Comparison of ENCODE assay signal across 10 cellular contexts in genomic region chr19:45069056-45069455, GRCh38. TPM values are rescaled to one million over a fixed set of nuclear protein-coding genes. Genes with fewer than 3 reads are reported as not detected.
A peak's percentile ranks its signal among the peaks of the same experiment; 100 is the strongest.
DNase-seq lines count a peak whose midpoint lies in the region; ATAC-seq and TF ChIP-seq lines count a peak whose summit lies in the region.
"Had no signal": no experiment of that assay in that cellular context is flagged by ENCODE, and none has a peak within 500 bp of the region (broad histone marks: within the 10 kb centered on the region; RNA-seq: fewer than 3 reads in every experiment).

No MANE protein-coding gene starts in this region.

- CTCF ChIA-PET in PC-3 (lab: Charles Lee), result no interaction called here

- H3K27ac ChIP-seq in PC-3 (ENCODE audit: low read length) (no peak overlapping the region), neutrophil (peak overlapping the region; percentile 11)

- TF ChIP-seq CTCF in PC-3 (conservative IDR thresholded peaks at IDR 0.05; ENCODE audit: low read depth, low read length), result no peak
- TF ChIP-seq CTCF in neutrophil (IDR thresholded peaks at IDR 0.05), result no peak

- no peak overlapping the region for H2AFZ ChIP-seq in PC-3 (ENCODE audit: low read length)

- no peaks in the 10 kb centered on the region for H3K9me2 ChIP-seq in PC-3 (replicated peaks; ENCODE audit: low read length)

- peak; percentile 66 for DNase-seq in G401 (ENCODE audit: low spot score)
- peak; percentile 24 for DNase-seq in PC-3
- peak; percentile 60 for DNase-seq in ecto neural progenitor cell (ENCODE audit: low spot score)
- DNase-seq: activated CD4-positive, alpha-beta T cell treated with anti-CD3 and anti-CD28 coated beads, Interleukin-2, amount 50 U/mL, for 4 hours; stimulated activated CD4-positive, alpha-beta T cell treated with anti-CD3 and anti-CD28 coated beads, Interleukin-15, amount 100 ng/mL, for 24 hours had no signal

- H4K20me1 ChIP-seq in PC-3 (ENCODE audit: low read length), result no peaks in the 10 kb centered on the region

- H3F3A ChIP-seq in PC-3 (ENCODE audit: low read length, unreplicated experiment), result no peaks in the 10 kb centered on the region

- in situ Hi-C loops in G401 (cut with HindIII; ENCODE audit: low sequenced_read_pairs), result no loop called here

- no peaks in the 10 kb centered on the region; the same call in 1 of the 2 replicates for H3K36me3 ChIP-seq in PC-3 (ENCODE audit: low read depth, low read length)
- peaks cover 89% of the 10 kb centered on the region for H3K36me3 ChIP-seq in neutrophil

- no peaks in the 10 kb centered on the region for H3K79me2 ChIP-seq in PC-3 (ENCODE audit: low read length)

- H3K9me3 ChIP-seq in PC-3 (ENCODE audit: low read length), result no peaks in the 10 kb centered on the region
- H3K9me3 ChIP-seq in neutrophil, result no peaks in the 10 kb centered on the region

- no peak overlapping the region for H3K9ac ChIP-seq in PC-3 (ENCODE audit: low read length)

- H3K4me1 ChIP-seq in PC-3 (ENCODE audit: insufficient read depth, low read length) (no peaks in the 10 kb centered on the region), neutrophil (ENCODE audit: control insufficient read depth in 1 of 2, insufficient read depth in 1 of 2, low read depth in 1 of 2, low read length in 1 of 2) (no peaks in the 10 kb centered on the region)

- POLR2A ChIA-PET in PC-3 (lab: Charles Lee; ENCODE audit: unreplicated experiment), result no interaction called here

- intact Hi-C loops in PC-3 (cut with micrococcal nuclease), result no loop called here

- no peak overlapping the region for H3K4me2 ChIP-seq in PC-3 (ENCODE audit: low read length)

- BruUV-seq in PC-3 (replicated peaks; lab: Mats Ljungman, UMichigan), result no TSS peak

- ATAC-seq in PC-3, result peak; percentile 57
- ATAC-seq in HG03159 (IDR thresholded peaks at IDR 0.05; ENCODE audit: unreplicated experiment), result no peak
- ATAC-seq in HG03354 (IDR thresholded peaks at IDR 0.05; ENCODE audit: poor library complexity, severe bottlenecking, unreplicated experiment), result no peak
- ATAC-seq in HG03108 (IDR thresholded peaks at IDR 0.05; ENCODE audit: unreplicated experiment), result no peak
- no peak for ATAC-seq in GM19397 (IDR thresholded peaks at IDR 0.05; ENCODE audit: unreplicated experiment)

- H3K27me3 ChIP-seq in PC-3 (ENCODE audit: low read length) (no peaks in the 10 kb centered on the region), neutrophil (no peaks in the 10 kb centered on the region)

- H3K4me3 ChIP-seq in PC-3 (ENCODE audit: low read length) (no peak overlapping the region), neutrophil (ENCODE audit: low read depth in 1 of 2, low read length in 1 of 2) (no peak overlapping the region)

RNA-seq across cellular contexts. Expression of gene ZNF296, which starts 7.2 kb away (rescaled TPM):
- total RNA-seq in G401 (2014; rRNA removed; shearing (Covaris generic)), result not detected in 2 replicates
- 0.52 and 2.4 TPM in 2 replicates for total RNA-seq in PC-3 (2014; rRNA removed)

RNA-seq across cellular contexts. Expression of gene GEMIN7, which starts 10.0 kb away (rescaled TPM):
- 93.1 and 100 TPM in 2 replicates for total RNA-seq in G401 (2014; rRNA removed; shearing (Covaris generic))
- total RNA-seq in PC-3 (2014; rRNA removed), result 22.3 and 35.5 TPM in 2 replicates

RNA-seq across cellular contexts. Expression of gene PPP1R37, which starts 23.9 kb away (rescaled TPM):
- total RNA-seq in G401 (2014; rRNA removed; shearing (Covaris generic)), result 28.6 and 42.6 TPM in 2 replicates
- total RNA-seq in PC-3 (2014; rRNA removed), result 37.0 and 46.4 TPM in 2 replicates

RNA-seq across cellular contexts. Expression of gene CLASRP, which starts 30.2 kb away (rescaled TPM):
- total RNA-seq in G401 (2014; rRNA removed; shearing (Covaris generic)), result 12.1 and 23.8 TPM in 2 replicates
- 32.3 and 38.9 TPM in 2 replicates for total RNA-seq in PC-3 (2014; rRNA removed)
